Comparison of ENCODE assay signal across 8 cellular contexts in the genomic region with DNA sequence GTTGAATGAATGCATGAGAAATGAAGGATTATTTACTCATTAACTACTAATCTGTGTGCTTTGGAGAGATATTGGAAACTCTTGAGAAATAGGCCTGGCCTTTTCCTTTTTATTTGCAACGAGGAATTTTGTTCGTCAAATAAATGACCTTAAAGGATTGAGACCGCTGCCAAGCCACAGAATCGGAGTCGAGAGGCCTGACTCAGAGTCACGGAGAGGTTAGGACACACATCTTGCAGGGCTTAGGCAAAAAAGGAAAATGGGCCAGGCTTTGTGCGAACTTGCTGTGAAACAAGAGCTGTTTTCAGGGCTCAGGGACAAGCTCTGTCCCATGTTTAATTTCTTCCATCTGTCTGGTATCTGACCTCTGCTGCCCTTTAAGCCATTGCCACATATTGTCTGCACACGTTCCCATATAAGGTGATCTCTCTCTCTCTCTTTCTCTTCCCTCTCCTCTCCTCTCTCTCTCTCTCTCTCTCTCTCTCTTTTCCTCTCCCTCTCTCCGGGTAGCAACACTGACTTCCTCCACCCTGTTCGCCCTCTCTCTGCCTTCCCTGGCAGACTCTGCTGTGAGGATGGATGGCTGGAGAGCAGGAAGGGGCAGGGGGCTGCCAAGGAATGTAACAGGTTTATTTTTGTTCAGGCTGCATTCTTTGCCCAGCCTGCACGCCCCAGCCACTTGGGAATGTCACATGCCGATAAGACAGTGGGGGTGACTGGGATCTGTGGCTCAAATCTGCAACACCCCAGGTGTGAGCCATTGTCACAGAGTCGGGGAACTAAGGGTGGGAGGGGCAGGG. TPM values are rescaled to one million over a fixed set of nuclear protein-coding genes. Genes with fewer than 3 reads are reported as not detected.
A peak's percentile ranks its signal among the peaks of the same experiment; 100 is the strongest.
DNase-seq lines count a peak whose midpoint lies in the region; FAIRE-seq and TF ChIP-seq lines count a peak whose summit lies in the region.

No MANE protein-coding gene starts in this region.

- no peaks in the 10 kb centered on the region for H3K9me3 ChIP-seq in right atrium auricular region

- H3K4me1 Mint-ChIP-seq in activated CD4-positive, alpha-beta memory T cell treated with anti-CD3 and anti-CD28 coated beads for 36 hours (ENCODE audit: low read depth), result no peaks in the 10 kb centered on the region

- CTCF ChIA-PET in activated CD4-positive, alpha-beta memory T cell treated with anti-CD3 and anti-CD28 coated beads for 36 hours (lab: Charles Lee), result no interaction called here

- H3K4me3 ChIP-seq in right atrium auricular region, result no peak overlapping the region
- H3K4me3 ChIP-seq in skeletal muscle cell (ENCODE audit: low read depth, low read length), result peak overlapping the region; percentile 6

- intact Hi-C loops in activated CD4-positive, alpha-beta memory T cell treated with anti-CD3 and anti-CD28 coated beads for 36 hours (cut with micrococcal nuclease), result no loop called here

- H3K27me3 Mint-ChIP-seq in activated CD4-positive, alpha-beta memory T cell treated with anti-CD3 and anti-CD28 coated beads for 36 hours, result peaks cover 3% of the 10 kb centered on the region

- peak in 1 of 2 donors; percentile 30 for TF ChIP-seq CTCF in right atrium auricular region (IDR thresholded peaks at IDR 0.05)

- FAIRE-seq in H54 (lab: Jason Lieb, UNC), result no peak

- H3K36me3 Mint-ChIP-seq in activated CD4-positive, alpha-beta memory T cell treated with anti-CD3 and anti-CD28 coated beads for 36 hours, result no peaks in the 10 kb centered on the region

- no peak overlapping the region for H3K4me3 Mint-ChIP-seq in activated CD4-positive, alpha-beta memory T cell treated with anti-CD3 and anti-CD28 coated beads for 36 hours

- no peaks in the 10 kb centered on the region for H3K36me3 ChIP-seq in right atrium auricular region

- peak overlapping the region; percentile 79 to 92 for H3K27ac ChIP-seq in right atrium auricular region

- TF ChIP-seq POLR2A in H54 (IDR thresholded peaks at IDR 0.05; ENCODE audit: low read depth, low read length), result no peak

- DNase-seq in H54 (ENCODE audit: insufficient read length, low spot score) (peak; percentile 43), amniotic epithelial cell (ENCODE audit: low read depth) (peak; percentile 98), right atrium auricular region (ENCODE audit: low spot score) (peak; percentile 95), skeletal muscle cell (ENCODE audit: low read depth) (peak; percentile 100), NCI-H128 (lab: John Stamatoyannopoulos, UW; ENCODE audit: unreplicated experiment) (no peak), pons (ENCODE audit: low spot score) (no peak)
- DNase-seq in activated CD4-positive, alpha-beta T cell treated with anti-CD3 and anti-CD28 coated beads, Interleukin-2, amount 50 U/mL, for 48 hours, result no peak
- DNase-seq in activated CD4-positive, alpha-beta memory T cell treated with anti-CD3 and anti-CD28 coated beads for 36 hours, result no peak

- POLR2A ChIA-PET in activated CD4-positive, alpha-beta memory T cell treated with anti-CD3 and anti-CD28 coated beads for 36 hours (lab: Charles Lee), result no interaction called here

- peaks cover 0 to 67% of the 10 kb centered on the region in 2 donors for H3K4me1 ChIP-seq in right atrium auricular region

- H3K27me3 ChIP-seq in right atrium auricular region, result no peaks in the 10 kb centered on the region

- H3K27ac Mint-ChIP-seq in activated CD4-positive, alpha-beta memory T cell treated with anti-CD3 and anti-CD28 coated beads for 36 hours, result no peak overlapping the region

- H3K9me3 Mint-ChIP-seq in activated CD4-positive, alpha-beta memory T cell treated with anti-CD3 and anti-CD28 coated beads for 36 hours, result no peaks in the 10 kb centered on the region

RNA-seq across cellular contexts. Expression of gene IFT81, which starts 14.9 kb away (rescaled TPM):
- 10 to 100 TPM in 1 of 2 donors, 1 to 10 TPM in 1; 7.5 to 12.0 TPM for total RNA-seq in right atrium auricular region
- total RNA-seq in activated CD4-positive, alpha-beta memory T cell treated with anti-CD3 and anti-CD28 coated beads for 36 hours, result 1 to 10 TPM; 2.9 to 3.4 TPM

Comparison
In these comparisons a context has a peak if more than half of its experiments do, and no peak if none do; other contexts are left out.
1. DNase-seq: peak in H54 (single experiment), amniotic epithelial cell (single experiment), right atrium auricular region (single experiment) and skeletal muscle cell (single experiment); none in activated CD4-positive, alpha-beta T cell treated with anti-CD3 and anti-CD28 coated beads, Interleukin-2, amount 50 U/mL, for 48 hours (0 of 2), activated CD4-positive, alpha-beta memory T cell treated with anti-CD3 and anti-CD28 coated beads for 36 hours (single experiment), NCI-H128 (single experiment) and pons (single experiment).